8 cellular contexts compared by ENCODE assay signal in genomic region chr3:15427182-15427880, GRCh38. TPM values are rescaled to one million over a fixed set of nuclear protein-coding genes. Genes with fewer than 3 reads are reported as not detected.
DNase-seq lines count a peak whose midpoint lies in the region; ATAC-seq and TF ChIP-seq lines count a peak whose summit lies in the region.

Gene EAF1 (plus strand): TSS chr3:15427598. CDS start chr3:15427780, 182 bp downstream.
Gene METTL6 (minus strand): TSS chr3:15427544. CDS start chr3:15426511, 1,033 bp downstream.

- H3K4me1 Mint-ChIP-seq in chondrocyte (ENCODE audit: low read depth) = peaks cover 52% of the 10 kb centered on the region

- peaks cover 4% of the 10 kb centered on the region for H3K36me3 Mint-ChIP-seq in chondrocyte (ENCODE audit: low read depth)

- H3K27me3 ChIP-seq in ACC112 (ENCODE audit: insufficient read depth, low read length) = no peaks in the 10 kb centered on the region

- peak within 1 kb of the TSS; percentile 60 for H3K27ac ChIP-seq in ACC112 (ENCODE audit: low read depth, low read length)

- H3K9me3 Mint-ChIP-seq in chondrocyte (ENCODE audit: low read depth) = peaks cover 2% of the 10 kb centered on the region

- H3K79me2 ChIP-seq in ACC112 (ENCODE audit: control insufficient read depth, insufficient read depth, low read length, unreplicated experiment) = peaks cover 52% of the 10 kb centered on the region

- H3K27ac Mint-ChIP-seq in chondrocyte (ENCODE audit: unreplicated experiment) = peak within 1 kb of the TSS; percentile 95

- H3K27me3 Mint-ChIP-seq in chondrocyte (ENCODE audit: low read depth) = no peaks in the 10 kb centered on the region

- peak; percentile 68 for TF ChIP-seq CTCF in chondrocyte (IDR thresholded peaks at IDR 0.05)

- peak; percentile 95 for ATAC-seq in GM18868 (IDR thresholded peaks at IDR 0.05; ENCODE audit: unreplicated experiment)
- ATAC-seq in HG03135 (IDR thresholded peaks at IDR 0.05; ENCODE audit: unreplicated experiment) = peak; percentile 86

- peak within 1 kb of the TSS; percentile 99 for H3K4me3 Mint-ChIP-seq in chondrocyte (ENCODE audit: unreplicated experiment)

- peaks cover 24% of the 10 kb centered on the region for H3K36me3 ChIP-seq in ACC112 (ENCODE audit: insufficient read depth, low read length)

- DNase-seq in NCI-H510A (lab: John Stamatoyannopoulos, UW) = peak; percentile 64
- DNase-seq in activated CD4-positive, alpha-beta T cell treated with anti-CD3 and anti-CD28 coated beads for 1 hour = peak; percentile 75
- peak; percentile 95 for DNase-seq in chondrocyte (ENCODE audit: low spot score)
- peak; percentile 84 for DNase-seq in kidney tubule cell (ENCODE audit: low spot score)
- DNase-seq in stimulated activated CD4-positive, alpha-beta T cell treated with anti-CD3 and anti-CD28 coated beads, Interleukin-1b, Interleukin-23, amount 100 ng/mL, for 24 hours (ENCODE audit: low read depth in 4 of 4, low spot score in 1 of 4) = peak; percentile 62 to 82 (median 81)

- H3K4me3 ChIP-seq in ACC112 (ENCODE audit: low read depth, low read length) = peak within 1 kb of the TSS; percentile 93

- peak within 1 kb of the TSS; percentile 89 for H2AFZ ChIP-seq in ACC112 (ENCODE audit: low read length, unreplicated experiment)

- peaks cover 12% of the 10 kb centered on the region for H3K4me1 ChIP-seq in ACC112 (ENCODE audit: control insufficient read depth, insufficient read depth, low read length, unreplicated experiment)

RNA-seq across cellular contexts. Expression of gene EAF1, which starts in this region (rescaled TPM):
- total RNA-seq in chondrocyte = 15.7 to 18.4 TPM (median 16.9 TPM) in 3 replicates

RNA-seq across cellular contexts. Expression of gene METTL6, which starts in this region (rescaled TPM):
- total RNA-seq in chondrocyte = 16.8 to 19.7 TPM (median 19.7 TPM) in 3 replicates

Comparison
In these comparisons a context has a peak if more than half of its experiments do, and no peak if none do; other contexts are left out.
1. Peak in every context shown above with its lines: DNase-seq, ATAC-seq, H3K4me3 ChIP-seq and H3K27ac ChIP-seq.